In genomic region chr5:87741891-87742290, GRCh38 we compare ENCODE assay signal across 20 cellular contexts.
"Had no signal": no experiment of that assay in that cellular context is flagged by ENCODE, and none has a peak within 500 bp of the region (broad histone marks: within the 10 kb centered on the region; RNA-seq: fewer than 3 reads in every experiment).

No MANE protein-coding gene starts in this region.

- H3K9me3 ChIP-seq: heart left ventricle, left ventricle myocardium inferior, lower lobe of right lung, right atrium auricular region, suprapubic skin, thyroid gland had no signal

- H3K27ac Mint-ChIP-seq: stimulated activated effector memory CD8-positive, alpha-beta T cell treated with anti-CD3 and anti-CD28 coated beads, Interleukin-12 subunit alpha, Interleukin-12 subunit beta, amount 100 ng/mL, for 72 hours; type B pancreatic cell had no signal

- H3K4me1 Mint-ChIP-seq: naive B cell; stimulated activated effector memory CD8-positive, alpha-beta T cell treated with anti-CD3 and anti-CD28 coated beads, Interleukin-12 subunit alpha, Interleukin-12 subunit beta, amount 100 ng/mL, for 72 hours had no signal

- H3K27me3 Mint-ChIP-seq: type B pancreatic cell had no signal

- ATAC-seq: esophagus mucosa; heart left ventricle; lower lobe of right lung; stimulated activated effector memory CD8-positive, alpha-beta T cell treated with anti-CD3 and anti-CD28 coated beads, Interleukin-12 subunit alpha, Interleukin-12 subunit beta, amount 100 ng/mL, for 72 hours; stimulated activated naive CD8-positive, alpha-beta T cell treated with anti-CD3 and anti-CD28 coated beads, Interleukin-15, Interleukin-2, amounts not matched to agents 100 U/mL and 50 U/mL, for 24 hours had no signal

- H3K4me3 Mint-ChIP-seq: stimulated activated effector memory CD8-positive, alpha-beta T cell treated with anti-CD3 and anti-CD28 coated beads, Interleukin-12 subunit alpha, Interleukin-12 subunit beta, amount 100 ng/mL, for 72 hours; type B pancreatic cell had no signal

- H3K27me3 ChIP-seq: heart left ventricle, right atrium auricular region, suprapubic skin, thyroid gland had no signal

- H3K9me3 Mint-ChIP-seq: stimulated activated effector memory CD8-positive, alpha-beta T cell treated with anti-CD3 and anti-CD28 coated beads, Interleukin-12 subunit alpha, Interleukin-12 subunit beta, amount 100 ng/mL, for 72 hours; type B pancreatic cell had no signal

- H3K4me3 ChIP-seq: dorsolateral prefrontal cortex, heart left ventricle, left ventricle myocardium inferior, lower lobe of right lung, right atrium auricular region, suprapubic skin, thyroid gland had no signal

- H3K36me3 ChIP-seq: heart left ventricle, left ventricle myocardium inferior, lower lobe of right lung, right atrium auricular region, suprapubic skin, thyroid gland had no signal

- H3K4me1 ChIP-seq: heart left ventricle, left ventricle myocardium inferior, lower lobe of right lung, right atrium auricular region, suprapubic skin, thyroid gland had no signal

- H3K27ac ChIP-seq: dorsolateral prefrontal cortex, heart left ventricle, left ventricle myocardium inferior, lower lobe of right lung, right atrium auricular region, suprapubic skin, thyroid gland had no signal

- H3K36me3 Mint-ChIP-seq: naive B cell; stimulated activated effector memory CD8-positive, alpha-beta T cell treated with anti-CD3 and anti-CD28 coated beads, Interleukin-12 subunit alpha, Interleukin-12 subunit beta, amount 100 ng/mL, for 72 hours; type B pancreatic cell had no signal

- DNase-seq: cortex of kidney; dorsolateral prefrontal cortex; effector CD8-positive, alpha-beta T cell; heart left ventricle; hippocampal formation; kidney glomerular epithelial cell; left ventricle myocardium inferior; lower lobe of right lung; mesenchymal stem cell; naive B cell; posterior cingulate gyrus; stimulated activated CD4-positive, alpha-beta T cell treated with anti-CD3 and anti-CD28 coated beads, Interleukin-4, amount 100 ng/mL, for 1 hour; stimulated activated CD8-positive, alpha-beta memory T cell treated with anti-CD3 and anti-CD28 coated beads, Interleukin-4, amount 100 ng/mL, for 48 hours; stimulated activated naive CD8-positive, alpha-beta T cell treated with anti-CD3 and anti-CD28 coated beads, Interleukin-15, Interleukin-2, amounts not matched to agents 100 U/mL and 50 U/mL, for 24 hours; thyroid gland had no signal
